Comparison of ENCODE assay signal across 8 cellular contexts in the genomic region with DNA sequence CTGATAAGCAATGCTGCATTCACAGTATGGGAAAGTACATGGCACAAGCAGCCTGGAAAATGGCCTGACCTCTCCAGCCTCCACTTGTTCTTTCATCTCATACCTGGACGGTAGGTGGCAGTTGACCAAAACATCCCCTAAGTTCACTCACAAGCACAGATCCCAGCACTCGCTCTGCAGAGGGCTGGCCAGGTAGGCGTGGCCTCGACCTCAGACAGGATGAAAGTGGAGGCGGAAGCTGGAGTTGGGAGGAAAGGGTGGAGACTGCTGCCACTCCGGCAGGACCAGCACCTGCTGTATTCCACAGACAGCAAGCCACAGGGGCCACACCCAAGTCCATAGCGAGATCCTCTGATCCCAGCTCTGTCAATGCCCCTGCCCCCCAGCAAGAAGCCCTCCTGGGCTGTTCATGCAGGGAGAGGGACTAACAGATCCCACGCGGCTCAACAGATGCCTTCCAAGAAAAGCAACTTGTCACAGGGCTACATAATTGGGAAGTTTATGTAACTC. TPM values are rescaled to one million over a fixed set of nuclear protein-coding genes. Genes with fewer than 3 reads are reported as not detected.
DNase-seq lines count a peak whose midpoint lies in the region; ATAC-seq and TF ChIP-seq lines count a peak whose summit lies in the region.

No MANE protein-coding gene starts in this region.

- DNase-seq in stimulated activated CD4-positive, alpha-beta T cell treated with anti-CD3 and anti-CD28 coated beads, Interleukin-4, amount 100 ng/mL, for 1 hour: peak; percentile 13
- DNase-seq in stimulated activated CD4-positive, alpha-beta T cell treated with anti-CD3 and anti-CD28 coated beads, Interleukin-1b, Interleukin-23, amount 100 ng/mL, for 48 hours: no peak
- DNase-seq in NCI-H187 (lab: John Stamatoyannopoulos, UW) (peak; percentile 44 to 73), heart right ventricle (peak; percentile 50 to 68), sigmoid colon (peak; percentile 81), GM03348 (ENCODE audit: low spot score) (no peak)
- DNase-seq in activated CD4-positive, alpha-beta T cell treated with anti-CD3 and anti-CD28 coated beads, Interleukin-2, amount 50 U/mL, for 1 hour: peak; percentile 12

- no peak for TF ChIP-seq POLR2A in sigmoid colon (IDR thresholded peaks at IDR 0.05)

- H3K27me3 ChIP-seq in heart right ventricle: no peaks in the 10 kb centered on the region
- H3K27me3 ChIP-seq in sigmoid colon: no peaks in the 10 kb centered on the region

- H3K4me3 ChIP-seq in heart right ventricle (peak overlapping the region in 3 of 10 donors; percentile 11 to 16 (median 14)), sigmoid colon (no peak overlapping the region)

- 12 to 17% methylated on average over 9 of the region's 9 CpGs for WGBS in heart right ventricle, 2 donors
- 5 to 31% methylated on average over 9 of the region's 9 CpGs for WGBS in sigmoid colon, 2 donors

- intact Hi-C loops in heart right ventricle (cut with DNase I): no loop called here
- intact Hi-C loops in sigmoid colon (cut with DNase I): loop anchor here (5.0 kb wide), 1 partner anchor 69 kb away; a partner anchor contains a TSS

- peaks cover 35 to 82% (median 65%) of the 10 kb centered on the region in 9 donors for H3K4me1 ChIP-seq in heart right ventricle
- H3K4me1 ChIP-seq in sigmoid colon: peaks cover 0 to 63% (median 55%) of the 10 kb centered on the region in 4 donors

- H3K36me3 ChIP-seq in heart right ventricle: peaks cover 0 to 37% (median 4%) of the 10 kb centered on the region in 9 donors
- peaks cover 5 to 21% (median 7%) of the 10 kb centered on the region in 4 donors for H3K36me3 ChIP-seq in sigmoid colon

- no peaks in the 10 kb centered on the region for H3K9me3 ChIP-seq in heart right ventricle
- H3K9me3 ChIP-seq in sigmoid colon: no peaks in the 10 kb centered on the region

- H3K27ac ChIP-seq in heart right ventricle (peak overlapping the region in 9 of 10 donors; percentile 0 to 94 (median 54)), sigmoid colon (peak overlapping the region in 3 of 4 donors; percentile 25 to 43 (median 30))

- TF ChIP-seq EP300 in sigmoid colon (IDR thresholded peaks at IDR 0.05): no peak

- TF ChIP-seq CTCF in heart right ventricle (IDR thresholded peaks at IDR 0.05) (peak in 7 of 9 donors; percentile 13 to 51 (median 41)), sigmoid colon (IDR thresholded peaks at IDR 0.05) (peak in 1 of 4 experiments; percentile 28)

- ATAC-seq in heart right ventricle (peak in 6 of 8 donors; percentile 34 to 67 (median 50)), GM21619 (IDR thresholded peaks at IDR 0.05; ENCODE audit: unreplicated experiment) (no peak)

RNA-seq across cellular contexts. Expression of a gene that starts 31.3 kb away (rescaled TPM):
- total RNA-seq in heart right ventricle (10 to 100 TPM; 10.6 to 19.3 (median 16.1) TPM), sigmoid colon (10 to 100 TPM; 11.4 to 23.8 (median 15.2) TPM)
- polyA plus RNA-seq in heart right ventricle (1 to 10 TPM; 4.5 to 8.9 TPM), sigmoid colon (10 to 100 TPM in 1 of 3 donors, 1 to 10 TPM in 2; 6.0 to 11.8 (median 7.2) TPM)

Comparison
In these comparisons a context has a peak if more than half of its experiments do, and no peak if none do; other contexts are left out.
1. DNase-seq: peak in stimulated activated CD4-positive, alpha-beta T cell treated with anti-CD3 and anti-CD28 coated beads, Interleukin-4, amount 100 ng/mL, for 1 hour (single experiment), NCI-H187 (2 of 2), activated CD4-positive, alpha-beta T cell treated with anti-CD3 and anti-CD28 coated beads, Interleukin-2, amount 50 U/mL, for 1 hour (single experiment), heart right ventricle (2 of 2) and sigmoid colon (single experiment); none in stimulated activated CD4-positive, alpha-beta T cell treated with anti-CD3 and anti-CD28 coated beads, Interleukin-1b, Interleukin-23, amount 100 ng/mL, for 48 hours (single experiment) and GM03348 (single experiment).